Comparison of ENCODE assay signal across 19 cellular contexts in the genomic region with DNA sequence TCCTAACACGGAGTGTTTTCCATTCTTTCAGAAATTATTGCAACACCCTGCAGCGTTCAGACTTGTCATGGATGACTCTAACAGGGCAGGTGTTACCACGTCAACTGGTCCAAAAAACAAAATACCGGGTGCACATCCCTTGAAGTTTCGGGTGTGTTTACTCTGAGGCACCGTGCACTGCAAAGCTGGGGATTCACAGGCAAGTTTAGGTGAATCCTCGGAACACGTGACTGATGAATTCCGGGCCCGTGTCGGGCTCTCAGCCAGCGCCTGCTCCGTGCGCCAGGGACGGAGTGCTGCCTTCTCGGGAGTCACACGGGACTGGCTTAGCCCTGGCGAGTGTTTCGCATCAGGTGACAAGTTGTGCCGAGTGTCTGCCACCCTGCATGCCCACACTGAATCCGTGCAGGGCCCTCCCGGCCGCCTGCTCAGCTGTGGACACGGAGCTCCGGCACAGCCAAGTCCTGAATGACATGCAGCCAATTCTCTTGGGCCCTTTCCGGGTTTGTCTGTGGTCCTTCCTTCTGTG.
DNase-seq lines count a peak whose midpoint lies in the region; ATAC-seq, FAIRE-seq and TF ChIP-seq lines count a peak whose summit lies in the region.
"Had no signal": no experiment of that assay in that cellular context is flagged by ENCODE, and none has a peak within 500 bp of the region (broad histone marks: within the 10 kb centered on the region; RNA-seq: fewer than 3 reads in every experiment).

No MANE protein-coding gene starts in this region.

- TF ChIP-seq CTCF in K562 (IDR thresholded peaks at IDR 0.05 in 2 of 3, conservative IDR thresholded peaks at IDR 0.05 in 1 of 3; ENCODE audit: insufficient read depth in 2 of 3, low read depth in 1 of 3, low read length in 3 of 3) (no peak), prostate gland (IDR thresholded peaks at IDR 0.05) (no peak), GM20000 (IDR thresholded peaks at IDR 0.05; ENCODE audit: extremely low read depth, missing control alignments) (no peak), right lobe of liver (IDR thresholded peaks at IDR 0.05) (no peak), testis (IDR thresholded peaks at IDR 0.05) (no peak)

- no peak overlapping the region for H3K27ac ChIP-seq in ACC112 (ENCODE audit: low read depth, low read length)
- H3K27ac ChIP-seq in K562 (ENCODE audit: extremely low read depth, low read depth, low read length) = no peak overlapping the region
- peak overlapping the region; percentile 48 to 58 for H3K27ac ChIP-seq in prostate gland
- H3K27ac ChIP-seq in right lobe of liver = no peak overlapping the region
- no peak overlapping the region for H3K27ac ChIP-seq in testis

- ATAC-seq in K562 = no peak
- peak; percentile 89 for ATAC-seq in Right ventricle myocardium superior (ENCODE audit: poor library complexity)
- no peak for ATAC-seq in right lobe of liver

- BruUV-seq in K562 (replicated peaks; lab: Mats Ljungman, UMichigan) = no TSS peak

- TF ChIP-seq EP300 in K562 (IDR thresholded peaks at IDR 0.05; ENCODE audit: low read length) = no peak

- H3K4me3 ChIP-seq in ACC112 (ENCODE audit: low read depth, low read length) = peak overlapping the region; percentile 25; the same call in 1 of the 2 replicates
- no peak overlapping the region for H3K4me3 ChIP-seq in K562
- peak overlapping the region in 1 of 2 donors; percentile 5 for H3K4me3 ChIP-seq in prostate gland
- no peak overlapping the region for H3K4me3 ChIP-seq in right lobe of liver
- H3K4me3 ChIP-seq in testis = no peak overlapping the region

- H2AFZ ChIP-seq in ACC112 (ENCODE audit: low read length, unreplicated experiment) (no peak overlapping the region), K562 (ENCODE audit: low read depth, low read length) (no peak overlapping the region)

- no peak for FAIRE-seq in K562 (lab: Jason Lieb, UNC)

- no peak overlapping the region for H3K4me2 ChIP-seq in K562 (ENCODE audit: insufficient read depth, low read length)

- no peaks in the 10 kb centered on the region for H3K27me3 ChIP-seq in ACC112 (ENCODE audit: insufficient read depth, low read length)
- peaks cover 45 to 88% of the 10 kb centered on the region in 2 experiments for H3K27me3 ChIP-seq in K562 (ENCODE audit: control insufficient read depth in 2 of 2, insufficient read depth in 2 of 2, low read length in 2 of 2)
- no peaks in the 10 kb centered on the region for H3K27me3 ChIP-seq in prostate gland (replicated peaks; ENCODE audit: insufficient read depth)
- H3K27me3 ChIP-seq in right lobe of liver = no peaks in the 10 kb centered on the region
- no peaks in the 10 kb centered on the region for H3K27me3 ChIP-seq in testis

- no peaks in the 10 kb centered on the region; the same call in 1 of the 2 replicates for H4K20me1 ChIP-seq in K562 (replicated peaks; ENCODE audit: control insufficient read depth, insufficient read depth, low read length)

- DNase-seq in K562 (ENCODE audit: extremely low read depth in 1 of 4, low spot score in 3 of 4) = no peak
- DNase-seq in Right ventricle myocardium superior = peak; percentile 87
- peak; percentile 75 for DNase-seq in prostate gland (ENCODE audit: low spot score)
- DNase-seq in DMS153 treated with DMSO at 0.1 percent for 48 hours (lab: John Stamatoyannopoulos, UW; ENCODE audit: unreplicated experiment) = no peak
- no peak for DNase-seq in GM20000 (ENCODE audit: low spot score)
- no peak for DNase-seq in right lobe of liver
- DNase-seq in testis = no peak
- DNase-seq: ACHN; activated CD4-positive, alpha-beta T cell treated with anti-CD3 and anti-CD28 coated beads, Interleukin-2, amount 50 U/mL, for 1 hour; activated CD8-positive, alpha-beta memory T cell treated with anti-CD3 and anti-CD28 coated beads, Interleukin-2, amount 50 U/mL, for 48 hours; amniotic stem cell; CD4-positive, alpha-beta T cell; DMS79; effector memory CD4-positive, alpha-beta T cell; NCI-H1436 treated with DMSO at 0.1 percent for 48 hours; NCI-H226; nucleus accumbens; stimulated activated CD4-positive, alpha-beta T cell treated with anti-CD3 and anti-CD28 coated beads, Interleukin-4, amount 100 ng/mL, for 1 hour had no signal

- CTCF ChIA-PET in K562 (lab: Yijun Ruan, JAX; ENCODE audit: low intra/inter-chr PET ratio) = no interaction called here

- no peaks in the 10 kb centered on the region for H3K4me1 ChIP-seq in ACC112 (ENCODE audit: control insufficient read depth, insufficient read depth, low read length, unreplicated experiment)
- peaks cover 0 to 11% of the 10 kb centered on the region in 2 experiments; a peak in 1 of 5 replicates for H3K4me1 ChIP-seq in K562 (replicated peaks in 1 of 2; ENCODE audit: control insufficient read depth in 2 of 2, insufficient read depth in 2 of 2, low read length in 2 of 2)
- H3K4me1 ChIP-seq in prostate gland (replicated peaks) = no peaks in the 10 kb centered on the region
- H3K4me1 ChIP-seq in right lobe of liver = no peaks in the 10 kb centered on the region
- H3K4me1 ChIP-seq in testis = no peaks in the 10 kb centered on the region

- H3K36me3 ChIP-seq in ACC112 (ENCODE audit: insufficient read depth, low read length) (no peaks in the 10 kb centered on the region), K562 (ENCODE audit: control insufficient read depth, insufficient read depth, low read length) (no peaks in the 10 kb centered on the region), prostate gland (no peaks in the 10 kb centered on the region), right lobe of liver (no peaks in the 10 kb centered on the region), testis (ENCODE audit: low read depth, missing control alignments) (no peaks in the 10 kb centered on the region)

- under 1% methylated on average over 26 of the region's 26 CpGs for WGBS in K562 (ENCODE audit: insufficient coverage, low coverage, missing lambda C conversion rate)
- whole genome bisulfite sequencing in prostate gland = 32% methylated on average over 25 of the region's 26 CpGs
- 41% methylated on average over 6 of the region's 26 CpGs for WGBS in right lobe of liver (ENCODE audit: insufficient coverage, low coverage, low lambda C conversion rate, missing lambda C conversion rate)
- WGBS in testis, 2 donors = 63 to 74% methylated on average over 8 to 26 of the region's 26 CpGs

- H3K9me3 ChIP-seq in K562 (replicated peaks; ENCODE audit: control insufficient read depth, insufficient read depth, low read depth, low read length) = no peaks in the 10 kb centered on the region
- H3K9me3 ChIP-seq in prostate gland = no peaks in the 10 kb centered on the region
- no peaks in the 10 kb centered on the region for H3K9me3 ChIP-seq in right lobe of liver
- H3K9me3 ChIP-seq in testis = no peaks in the 10 kb centered on the region

- H3K9me1 ChIP-seq in K562 (ENCODE audit: control insufficient read depth, insufficient read depth, low read length) = no peaks in the 10 kb centered on the region

- no peak overlapping the region for H3K9ac ChIP-seq in K562 (ENCODE audit: insufficient read depth in 1 of 2, low read depth in 2 of 2, low read length in 2 of 2)

- no peak for TF ChIP-seq RAD21 in K562 (CRISPR knock-in tag; conservative IDR thresholded peaks at IDR 0.05 in 1 of 2, IDR thresholded peaks at IDR 0.05 in 1 of 2)

- H3K79me2 ChIP-seq in ACC112 (ENCODE audit: control insufficient read depth, insufficient read depth, low read length, unreplicated experiment) = no peaks in the 10 kb centered on the region
- no peaks in the 10 kb centered on the region for H3K79me2 ChIP-seq in K562 (ENCODE audit: control insufficient read depth, insufficient read depth, low read length)

- in situ Hi-C loops in K562 (cut with MboI) = no loop called here

- TF ChIP-seq POLR2A in K562 (conservative IDR thresholded peaks at IDR 0.05) = no peak
- TF ChIP-seq POLR2A in prostate gland (IDR thresholded peaks at IDR 0.05) = no peak
- no peak for TF ChIP-seq POLR2A in right lobe of liver (IDR thresholded peaks at IDR 0.05)
- no peak for TF ChIP-seq POLR2A in testis (IDR thresholded peaks at IDR 0.05)

- POLR2A ChIA-PET in K562 (lab: Yijun Ruan, JAX) = no interaction called here

- intact Hi-C loops in K562 (cut with micrococcal nuclease) (no loop called here), Right ventricle myocardium superior (cut with DNase I) (loop anchor here (5.0 kb wide), 1 partner anchor 146 kb away; the partner anchor contains the start of gene NDUFS6), prostate gland (cut with DNase I) (no loop called here), right lobe of liver (cut with DNase I) (no loop called here), testis (cut with DNase I; ENCODE audit: low total_unique reads) (no loop called here)

TF ChIP-seq in K562, 482 proteins besides CTCF, POLR2A, EP300 and RAD21 (continues in another document):
- 0 out of 2 replicates have a peak, but pooled peaks have one; percentile 22 for TF ChIP-seq CEBPB (tag; IDR thresholded peaks at IDR 0.05)
- TF ChIP-seq GABPA (tag; conservative IDR thresholded peaks at IDR 0.05; ENCODE audit: low read depth) = no peak

Comparison
In these comparisons a context has a peak if more than half of its experiments do, and no peak if none do; other contexts are left out.
1. H3K27ac ChIP-seq: peak in prostate gland (2 of 2); none in ACC112 (single experiment), K562 (single experiment), right lobe of liver (0 of 3) and testis (0 of 2).
2. DNase-seq: peak in Right ventricle myocardium superior (single experiment) and prostate gland (single experiment); none in K562 (0 of 4), DMS153 treated with DMSO at 0.1 percent for 48 hours (single experiment), GM20000 (single experiment), right lobe of liver (0 of 3) and testis (single experiment).